In genomic region chr6:44423306-44423705, GRCh38 we compare ENCODE assay signal across 17 cellular contexts.
DNase-seq lines count a peak whose midpoint lies in the region; ATAC-seq lines count a peak whose summit lies in the region.
"Had no signal": no experiment of that assay in that cellular context is flagged by ENCODE, and none has a peak within 500 bp of the region (broad histone marks: within the 10 kb centered on the region; RNA-seq: fewer than 3 reads in every experiment).

No MANE protein-coding gene starts in this region.

- peak overlapping the region; percentile 30 for H3K27ac ChIP-seq in caudate nucleus (ENCODE audit: low read depth, low read length)
- H3K27ac ChIP-seq in substantia nigra (ENCODE audit: low read depth, low read length, poor library complexity, severe bottlenecking), result peak overlapping the region; percentile 50
- H3K27ac ChIP-seq: 22Rv1, A549, C4-2B, GM23248 had no signal

- ATAC-seq in HG03460 (IDR thresholded peaks at IDR 0.05; ENCODE audit: unreplicated experiment), result no peak
- ATAC-seq: A549, K562 had no signal

- DNase-seq in COLO829 (ENCODE audit: low spot score), result peak; percentile 80
- DNase-seq in caudate nucleus (lab: John Stamatoyannopoulos, UW), result no peak
- DNase-seq in foreskin melanocyte, result peak; percentile 72
- DNase-seq in substantia nigra (lab: John Stamatoyannopoulos, UW), result no peak
- DNase-seq in NCI-H446 treated with DMSO at 0.1 percent for 48 hours (lab: John Stamatoyannopoulos, UW), result no peak
- DNase-seq in kidney glomerular epithelial cell (lab: John Stamatoyannopoulos, UW), result no peak
- DNase-seq: AML-193; Calu3; CD4-positive, alpha-beta memory T cell; GM23248; HCEC 1CT; IMR-90 had no signal

Comparison
In these comparisons a context has a peak if more than half of its experiments do, and no peak if none do; other contexts are left out.
1. DNase-seq: peak in COLO829 (single experiment) and foreskin melanocyte (single experiment); none in caudate nucleus (0 of 61), substantia nigra (0 of 49), NCI-H446 treated with DMSO at 0.1 percent for 48 hours (single experiment) and kidney glomerular epithelial cell (single experiment).